9 cellular contexts compared by ENCODE assay signal in the genomic region with DNA sequence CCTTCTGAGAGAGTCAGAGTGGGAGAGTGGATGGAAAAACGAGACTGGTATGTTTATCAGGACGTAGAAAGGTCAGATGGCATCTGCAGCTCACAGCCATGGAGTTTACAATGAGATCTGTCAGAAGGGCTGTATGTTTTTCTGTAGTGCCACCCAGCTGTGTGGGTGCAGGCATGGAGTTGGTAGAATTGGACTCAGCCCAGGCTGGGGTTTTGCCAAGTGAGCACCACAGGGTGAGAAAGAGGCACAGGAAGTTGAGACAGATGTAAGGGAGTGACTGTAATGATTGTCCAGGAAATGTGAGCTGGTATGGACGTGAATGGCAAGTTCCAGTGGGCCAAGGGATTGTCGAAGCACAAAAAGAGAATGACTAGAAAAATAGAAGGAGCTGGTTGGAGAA. TPM values are rescaled to one million over a fixed set of nuclear protein-coding genes. Genes with fewer than 3 reads are reported as not detected.
DNase-seq lines count a peak whose midpoint lies in the region; ATAC-seq lines count a peak whose summit lies in the region.
"Had no signal": no experiment of that assay in that cellular context is flagged by ENCODE, and none has a peak within 500 bp of the region (broad histone marks: within the 10 kb centered on the region; RNA-seq: fewer than 3 reads in every experiment).

No MANE protein-coding gene starts in this region.

- no peaks in the 10 kb centered on the region for H3K9me3 ChIP-seq in BLaER1

- peaks cover 27% of the 10 kb centered on the region for H3K4me1 ChIP-seq in BLaER1

- ATAC-seq in left cardiac atrium = peak; percentile 80 to 83
- ATAC-seq in stimulated activated naive CD8-positive, alpha-beta T cell treated with anti-CD3 and anti-CD28 coated beads, Interleukin-15, Interleukin-2, amounts not matched to agents 100 U/mL and 50 U/mL, for 24 hours = peak; percentile 77
- no peak for ATAC-seq in GM19035 (IDR thresholded peaks at IDR 0.05; ENCODE audit: unreplicated experiment)
- no peak for ATAC-seq in HG02763 (IDR thresholded peaks at IDR 0.05; ENCODE audit: unreplicated experiment)

- H3K4me2 ChIP-seq in BLaER1 = peak overlapping the region; percentile 23; the same call in 1 of the 2 replicates

- H3K36me3 ChIP-seq in BLaER1 = no peaks in the 10 kb centered on the region

- no peaks in the 10 kb centered on the region for H4K20me1 ChIP-seq in BLaER1

- H3K9ac ChIP-seq in BLaER1 = no peak overlapping the region

- intact Hi-C loops in left cardiac atrium (cut with DNase I) = loop anchor here in 1 of 2 donors (10.0 kb wide), 1 partner anchor 47 kb away; no protein-coding TSS in a partner anchor

- peak; percentile 79 for DNase-seq in M059J (ENCODE audit: low read depth)
- peak; percentile 59 for DNase-seq in activated T-cell treated with anti-CD3 and anti-CD28 coated beads, Interleukin-2, amount 50 U/mL, for 1 hour
- no peak for DNase-seq in left cardiac atrium
- peak; percentile 62 for DNase-seq in stimulated activated naive CD8-positive, alpha-beta T cell treated with anti-CD3 and anti-CD28 coated beads, Interleukin-15, Interleukin-2, amounts not matched to agents 100 U/mL and 50 U/mL, for 24 hours
- DNase-seq in NCI-H128 (lab: John Stamatoyannopoulos, UW; ENCODE audit: unreplicated experiment) = no peak

- no peak overlapping the region for H3K4me3 ChIP-seq in BLaER1
- H3K4me3 ChIP-seq: lung had no signal

- H3K27ac ChIP-seq in BLaER1 = no peak overlapping the region

- no peaks in the 10 kb centered on the region for H3K27me3 ChIP-seq in BLaER1

RNA-seq across cellular contexts. Expression of gene ZYX, which starts 9.1 kb away (rescaled TPM):
- total RNA-seq in M059J (2014; rRNA removed; shearing (Covaris generic)) = 75.9 and 108 TPM in 2 replicates
- total RNA-seq in left cardiac atrium = 100 to 1,000 TPM in 1 of 2 donors, 10 to 100 TPM in 1; 79.1 to 156 TPM

RNA-seq across cellular contexts. Expression of gene FAM131B, which starts 9.6 kb away (rescaled TPM):
- 0.79 and 1.5 TPM in 2 replicates for total RNA-seq in M059J (2014; rRNA removed; shearing (Covaris generic))
- under 1 TPM; 0.29 to 0.97 TPM for total RNA-seq in left cardiac atrium

RNA-seq across cellular contexts. Expression of gene EPHA1, which starts 36.6 kb away (rescaled TPM):
- total RNA-seq in M059J (2014; rRNA removed; shearing (Covaris generic)) = 0.20 and 0.30 TPM in 2 replicates
- under 1 TPM; 0.16 to 0.71 TPM for total RNA-seq in left cardiac atrium

RNA-seq across cellular contexts. Expression of gene CLCN1, which starts 56.2 kb away (rescaled TPM):
- not detected in 2 replicates for total RNA-seq in M059J (2014; rRNA removed; shearing (Covaris generic))
- not detected for total RNA-seq in left cardiac atrium

Comparison
In these comparisons a context has a peak if more than half of its experiments do, and no peak if none do; other contexts are left out.
1. DNase-seq: peak in M059J (single experiment), activated T-cell treated with anti-CD3 and anti-CD28 coated beads, Interleukin-2, amount 50 U/mL, for 1 hour (single experiment) and stimulated activated naive CD8-positive, alpha-beta T cell treated with anti-CD3 and anti-CD28 coated beads, Interleukin-15, Interleukin-2, amounts not matched to agents 100 U/mL and 50 U/mL, for 24 hours (single experiment); none in left cardiac atrium (single experiment) and NCI-H128 (single experiment).
2. ATAC-seq: peak in left cardiac atrium (2 of 2) and stimulated activated naive CD8-positive, alpha-beta T cell treated with anti-CD3 and anti-CD28 coated beads, Interleukin-15, Interleukin-2, amounts not matched to agents 100 U/mL and 50 U/mL, for 24 hours (single experiment); none in GM19035 (single experiment) and HG02763 (single experiment).